Comparison of ENCODE assay signal across 8 cellular contexts in the genomic region with DNA sequence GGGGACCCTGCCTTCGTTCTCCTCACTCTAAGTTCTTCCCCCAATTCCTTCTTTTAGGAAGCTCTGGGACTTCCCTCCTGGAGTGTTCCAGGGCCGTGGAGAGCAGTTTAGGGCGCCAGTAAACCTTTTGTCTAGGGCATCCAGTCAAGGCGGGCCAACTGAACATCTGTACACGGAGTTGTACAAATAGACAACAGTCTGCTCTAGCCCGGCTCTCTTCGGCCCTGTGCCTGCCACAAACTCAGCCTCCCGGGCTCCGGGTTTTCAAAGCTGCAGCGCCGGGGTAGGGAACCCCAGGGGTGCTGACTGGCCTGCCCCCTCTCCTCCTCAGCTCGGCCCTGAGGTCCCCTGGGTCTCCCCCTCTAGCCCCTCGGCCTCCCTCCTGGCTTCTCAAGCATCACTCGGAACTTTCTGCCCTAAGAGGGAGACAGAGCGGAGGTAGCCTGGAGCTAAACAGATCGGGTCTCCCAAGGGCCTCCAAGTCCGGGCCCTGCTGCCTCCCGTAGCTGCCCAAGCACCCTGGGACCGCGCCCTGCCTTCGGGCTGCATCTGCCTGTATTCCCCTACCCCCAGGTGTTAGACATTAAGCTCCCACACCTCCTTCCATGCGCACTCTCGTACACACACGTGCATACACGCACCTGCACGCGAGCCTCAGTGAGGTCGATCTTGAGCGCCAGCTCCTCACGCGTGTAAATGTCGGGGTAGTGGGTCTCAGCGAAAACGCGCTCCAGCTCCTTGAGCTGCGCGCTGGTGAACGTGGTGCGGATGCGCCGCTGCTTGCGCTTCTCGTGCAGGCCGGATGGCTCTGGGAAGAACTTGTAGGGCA. TPM values are rescaled to one million over a fixed set of nuclear protein-coding genes. Genes with fewer than 3 reads are reported as not detected.
A peak's percentile ranks its signal among the peaks of the same experiment; 100 is the strongest.
DNase-seq lines count a peak whose midpoint lies in the region; ATAC-seq and TF ChIP-seq lines count a peak whose summit lies in the region.

No MANE protein-coding gene starts in this region.

- TF ChIP-seq CTCF in right lobe of liver (IDR thresholded peaks at IDR 0.05) = no peak
- TF ChIP-seq CTCF in tibial nerve (IDR thresholded peaks at IDR 0.05) = no peak

- H3K4me3 ChIP-seq in adipocyte (ENCODE audit: low read length) (no peak overlapping the region), right lobe of liver (peak overlapping the region in 1 of 3 donors; percentile 32), tibial nerve (peak overlapping the region; percentile 22 to 52 (median 26))

- H3K36me3 ChIP-seq in adipocyte (ENCODE audit: control insufficient read depth, insufficient read depth, low read length, severe bottlenecking) (peaks cover 29% of the 10 kb centered on the region), right lobe of liver (peaks cover 3 to 13% (median 5%) of the 10 kb centered on the region in 4 donors), tibial nerve (peaks cover 0 to 24% (median 4%) of the 10 kb centered on the region in 3 donors)

- no peak overlapping the region for H3K27ac ChIP-seq in right lobe of liver
- H3K27ac ChIP-seq in tibial nerve = peak overlapping the region in 1 of 4 donors; percentile 76

- 5% methylated on average over 13 of the region's 44 CpGs for WGBS in right lobe of liver (ENCODE audit: insufficient coverage, low coverage, low lambda C conversion rate, missing lambda C conversion rate)
- 16 to 27% methylated on average over 33 to 44 of the region's 44 CpGs for WGBS in tibial nerve, 2 donors

- no peak for TF ChIP-seq EP300 in tibial nerve (IDR thresholded peaks at IDR 0.05)

- no peaks in the 10 kb centered on the region for H3K9me3 Mint-ChIP-seq in activated T-cell treated with anti-CD3 and anti-CD28 coated beads, Interleukin-2, amount 50 U/mL, for 24 hours

- peak overlapping the region; percentile 34 for H3K4me3 Mint-ChIP-seq in activated T-cell treated with anti-CD3 and anti-CD28 coated beads, Interleukin-2, amount 50 U/mL, for 24 hours

- H3K9ac ChIP-seq in adipocyte (ENCODE audit: low read length) = peak overlapping the region; percentile 67

- intact Hi-C loops in right lobe of liver (cut with DNase I) = no loop called here

- H3K9me3 ChIP-seq in adipocyte (ENCODE audit: control insufficient read depth, low read length) (no peaks in the 10 kb centered on the region), right lobe of liver (no peaks in the 10 kb centered on the region), tibial nerve (no peaks in the 10 kb centered on the region)

- H3K27me3 Mint-ChIP-seq in activated T-cell treated with anti-CD3 and anti-CD28 coated beads, Interleukin-2, amount 50 U/mL, for 24 hours = peaks cover 45% of the 10 kb centered on the region

- H3K27ac Mint-ChIP-seq in activated T-cell treated with anti-CD3 and anti-CD28 coated beads, Interleukin-2, amount 50 U/mL, for 24 hours = no peak overlapping the region

- no peak for DNase-seq in activated T-cell treated with anti-CD3 and anti-CD28 coated beads, Interleukin-2, amount 50 U/mL, for 24 hours
- no peak for DNase-seq in activated T-cell treated with anti-CD3 and anti-CD28 coated beads for 4 hours
- no peak for DNase-seq in adipocyte (ENCODE audit: low read depth)
- DNase-seq in right lobe of liver = peak in 1 of 3 donors; percentile 49
- no peak for DNase-seq in tibial nerve (ENCODE audit: low spot score in 2 of 2)
- DNase-seq in MV-4-11 (lab: John Stamatoyannopoulos, UW) = no peak
- no peak for DNase-seq in SHP77 (lab: John Stamatoyannopoulos, UW)

- peak in 3 of 4 donors; percentile 6 to 29 (median 7) for ATAC-seq in right lobe of liver
- no peak for ATAC-seq in GM19351 (IDR thresholded peaks at IDR 0.05; ENCODE audit: unreplicated experiment)

- no peak for TF ChIP-seq POLR2A in right lobe of liver (IDR thresholded peaks at IDR 0.05)
- no peak for TF ChIP-seq POLR2A in tibial nerve (IDR thresholded peaks at IDR 0.05)

- H3K27me3 ChIP-seq in adipocyte (replicated peaks; ENCODE audit: control insufficient read depth, insufficient read depth, low read length) (peaks cover 36% of the 10 kb centered on the region), right lobe of liver (peaks cover 0 to 4% of the 10 kb centered on the region in 2 donors), tibial nerve (peaks cover 0 to 57% of the 10 kb centered on the region in 2 donors)

- H3K36me3 Mint-ChIP-seq in activated T-cell treated with anti-CD3 and anti-CD28 coated beads, Interleukin-2, amount 50 U/mL, for 24 hours (ENCODE audit: low read depth) = peaks cover 28% of the 10 kb centered on the region

- peaks cover 23% of the 10 kb centered on the region for H3K4me1 Mint-ChIP-seq in activated T-cell treated with anti-CD3 and anti-CD28 coated beads, Interleukin-2, amount 50 U/mL, for 24 hours (ENCODE audit: low read depth)

- H3K4me1 ChIP-seq in adipocyte (ENCODE audit: control insufficient read depth, insufficient read depth, low read length) (peaks cover 9% of the 10 kb centered on the region), right lobe of liver (peaks cover 0 to 13% (median 3%) of the 10 kb centered on the region in 4 donors), tibial nerve (peaks cover 0 to 62% (median 27%) of the 10 kb centered on the region in 4 donors)

RNA-seq across cellular contexts. Expression of gene PHOX2A, which starts 3.3 kb away (rescaled TPM):
- not detected for total RNA-seq in right lobe of liver
- total RNA-seq in tibial nerve = not detected

RNA-seq across cellular contexts. Expression of gene INPPL1, which starts 16.1 kb away (rescaled TPM):
- 10 to 100 TPM; 23.2 to 46.5 (median 37.4) TPM for total RNA-seq in right lobe of liver
- total RNA-seq in tibial nerve = 100 to 1,000 TPM in 2 of 4 donors, 10 to 100 TPM in 2; 73.6 to 137 (median 94.8) TPM

RNA-seq across cellular contexts. Expression of gene FOLR2, which starts 24.1 kb away (rescaled TPM):
- total RNA-seq in right lobe of liver = 10 to 100 TPM in 2 of 6 experiments, 1 to 10 TPM in 4; 3.3 to 28.3 (median 8.6) TPM
- total RNA-seq in tibial nerve = 10 to 100 TPM; 27.8 to 60.9 (median 35.7) TPM

RNA-seq across cellular contexts. Expression of gene FOLR1, which starts 48.7 kb away (rescaled TPM):
- total RNA-seq in right lobe of liver (not detected), tibial nerve (under 1 TPM in 2 of 4 donors, not detected in 2; 0.39 to 0.66 TPM)
